ENCODE assay signal across 15 cellular contexts in the genomic region with DNA sequence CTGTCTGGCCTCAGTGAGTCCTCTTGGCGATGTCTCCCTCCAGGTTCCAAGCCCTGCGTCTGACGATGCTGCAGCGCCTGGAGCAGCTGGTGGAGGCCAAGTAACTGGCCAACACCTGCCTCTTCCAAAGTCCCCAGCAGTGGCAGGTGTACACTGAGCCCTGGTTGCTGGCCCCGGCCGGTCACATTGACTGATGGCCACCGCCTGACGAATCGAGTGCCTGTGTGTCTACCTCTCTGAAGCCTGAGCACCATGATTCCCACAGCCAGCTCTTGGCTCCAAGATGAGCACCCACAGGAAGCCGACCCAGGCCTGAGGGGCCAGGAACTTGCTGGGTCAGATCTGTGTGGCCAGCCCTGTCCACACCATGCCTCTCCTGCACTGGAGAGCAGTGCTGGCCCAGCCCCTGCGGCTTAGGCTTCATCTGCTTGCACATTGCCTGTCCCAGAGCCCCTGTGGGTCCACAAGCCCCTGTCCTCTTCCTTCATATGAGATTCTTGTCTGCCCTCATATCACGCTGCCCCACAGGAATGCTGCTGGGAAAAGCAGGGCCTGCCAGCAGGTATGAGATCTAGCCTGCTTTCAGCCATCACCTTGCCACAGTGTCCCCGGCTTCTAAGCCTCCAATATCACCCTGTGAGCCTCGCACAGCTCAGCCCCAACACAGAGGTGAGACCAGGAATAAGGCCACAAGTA. TPM values are rescaled to one million over a fixed set of nuclear protein-coding genes. Genes with fewer than 3 reads are reported as not detected.
DNase-seq lines count a peak whose midpoint lies in the region; ATAC-seq and TF ChIP-seq lines count a peak whose summit lies in the region.
"Had no signal": no experiment of that assay in that cellular context is flagged by ENCODE, and none has a peak within 500 bp of the region (broad histone marks: within the 10 kb centered on the region; RNA-seq: fewer than 3 reads in every experiment).

No MANE protein-coding gene starts in this region.

- H3K9me3 ChIP-seq in DND-41 (ENCODE audit: insufficient read depth, low read length, severe bottlenecking) (no peaks in the 10 kb centered on the region), colonic mucosa (no peaks in the 10 kb centered on the region)

- peaks cover 48% of the 10 kb centered on the region for H3K4me1 ChIP-seq in DND-41 (ENCODE audit: insufficient read depth, low read length)
- no peaks in the 10 kb centered on the region for H3K4me1 ChIP-seq in colonic mucosa

- H3K27ac ChIP-seq in DND-41 (ENCODE audit: low read length) (0 out of 2 replicates have a peak overlapping the region, but pooled peaks have one; percentile 32), layer of hippocampus (ENCODE audit: low read depth, low read length) (peak overlapping the region; percentile 44), colonic mucosa (no peak overlapping the region)

- H4K20me1 ChIP-seq in DND-41 (ENCODE audit: insufficient read depth, low read length), result no peaks in the 10 kb centered on the region

- CTCF ChIA-PET in WTC11 (lab: Charles Lee), result interaction anchor here (9.4 kb wide), 1 partner anchor 61 kb away, joined by 143 read pairs; no protein-coding TSS in a partner anchor

- H2AFZ ChIP-seq in DND-41 (ENCODE audit: low read depth, low read length), result no peak overlapping the region

- H3K4me1 Mint-ChIP-seq in WTC11, result peaks cover 51% of the 10 kb centered on the region
- H3K4me1 Mint-ChIP-seq in stimulated activated memory B cell treated with anti-CD40 and anti-IgM and Interleukin-4, amounts not matched to agents 10 μg/mL and 1 μg/mL and 100 μg/mL, for 72 hours, result no peaks in the 10 kb centered on the region

- H3K4me3 ChIP-seq in DND-41 (ENCODE audit: low read depth in 1 of 2, low read length in 2 of 2) (no peak overlapping the region), colonic mucosa (no peak overlapping the region)

- H3K4me3 Mint-ChIP-seq in WTC11, result no peak overlapping the region
- no peak overlapping the region for H3K4me3 Mint-ChIP-seq in stimulated activated memory B cell treated with anti-CD40 and anti-IgM and Interleukin-4, amounts not matched to agents 10 μg/mL and 1 μg/mL and 100 μg/mL, for 72 hours
- H3K4me3 Mint-ChIP-seq: activated naive CD4-positive, alpha-beta T cell treated with anti-CD3 and anti-CD28 coated beads for 36 hours; CD4-positive, alpha-beta memory T cell had no signal

- POLR2A ChIA-PET in WTC11 (lab: Charles Lee), result no interaction called here

- H3K27me3 ChIP-seq in DND-41 (ENCODE audit: insufficient read depth, low read length, poor library complexity), result no peaks in the 10 kb centered on the region
- no peaks in the 10 kb centered on the region for H3K27me3 ChIP-seq in layer of hippocampus (ENCODE audit: control insufficient read depth, insufficient read depth, low read length)
- no peaks in the 10 kb centered on the region for H3K27me3 ChIP-seq in colonic mucosa

- H3K9ac ChIP-seq in DND-41 (ENCODE audit: low read depth, low read length) (no peak overlapping the region), colonic mucosa (ENCODE audit: low read depth in 2 of 2, low read length in 2 of 2) (no peak overlapping the region)

- no peaks in the 10 kb centered on the region for H3K36me3 ChIP-seq in DND-41 (ENCODE audit: insufficient read depth, low read length)
- no peaks in the 10 kb centered on the region for H3K36me3 ChIP-seq in colonic mucosa

- intact Hi-C loops in colonic mucosa (cut with DNase I), result no loop called here

- no peaks in the 10 kb centered on the region for H3K79me2 ChIP-seq in DND-41 (ENCODE audit: insufficient read depth, low read length)

- peak overlapping the region; percentile 19; the same call in 1 of the 2 replicates for H3K27ac Mint-ChIP-seq in WTC11
- no peak overlapping the region for H3K27ac Mint-ChIP-seq in stimulated activated memory B cell treated with anti-CD40 and anti-IgM and Interleukin-4, amounts not matched to agents 10 μg/mL and 1 μg/mL and 100 μg/mL, for 72 hours
- H3K27ac Mint-ChIP-seq: activated naive CD4-positive, alpha-beta T cell treated with anti-CD3 and anti-CD28 coated beads for 36 hours had no signal

- ATAC-seq in DND-41 (ENCODE audit: insufficient read depth, low read depth) (no peak), WTC11 (no peak), GM21576 (IDR thresholded peaks at IDR 0.05; ENCODE audit: unreplicated experiment) (no peak)
- no peak for ATAC-seq in stimulated activated memory B cell treated with anti-CD40 and anti-IgM and Interleukin-4, amounts not matched to agents 10 μg/mL and 1 μg/mL and 100 μg/mL, for 72 hours

- peaks cover 13% of the 10 kb centered on the region for H3K36me3 Mint-ChIP-seq in WTC11
- peaks cover 5% of the 10 kb centered on the region for H3K36me3 Mint-ChIP-seq in stimulated activated memory B cell treated with anti-CD40 and anti-IgM and Interleukin-4, amounts not matched to agents 10 μg/mL and 1 μg/mL and 100 μg/mL, for 72 hours
- H3K36me3 Mint-ChIP-seq: CD4-positive, alpha-beta memory T cell had no signal

- no peak for TF ChIP-seq CTCF in DND-41 (IDR thresholded peaks at IDR 0.05; ENCODE audit: borderline replicate concordance, extremely low read depth, low read length, poor library complexity, severe bottlenecking)
- no peak for TF ChIP-seq CTCF in WTC11 (IDR thresholded peaks at IDR 0.05)
- no peak for TF ChIP-seq CTCF in colonic mucosa (IDR thresholded peaks at IDR 0.05)

- H3K4me2 ChIP-seq in DND-41 (ENCODE audit: insufficient read depth, low read length), result no peak overlapping the region

- no peaks in the 10 kb centered on the region; the same call in 1 of the 2 replicates for H3K27me3 Mint-ChIP-seq in WTC11 (ENCODE audit: low read depth)
- peaks cover 44% of the 10 kb centered on the region for H3K27me3 Mint-ChIP-seq in stimulated activated memory B cell treated with anti-CD40 and anti-IgM and Interleukin-4, amounts not matched to agents 10 μg/mL and 1 μg/mL and 100 μg/mL, for 72 hours

- DNase-seq in DND-41, result no peak
- DNase-seq in WTC11 (ENCODE audit: low spot score), result no peak
- DNase-seq in stimulated activated CD8-positive, alpha-beta memory T cell treated with anti-CD3 and anti-CD28 coated beads, Interleukin-4, amount 100 ng/mL, for 48 hours, result peak; percentile 11
- DNase-seq in colonic mucosa, result no peak
- no peak for DNase-seq in NCI-H2171 treated with DMSO at 0.1 percent for 48 hours (lab: John Stamatoyannopoulos, UW)
- DNase-seq: activated CD4-positive, alpha-beta T cell treated with anti-CD3 and anti-CD28 coated beads, Interleukin-2, amount 50 U/mL, for 1 hour; activated naive CD4-positive, alpha-beta T cell treated with anti-CD3 and anti-CD28 coated beads for 36 hours; CD4-positive, alpha-beta memory T cell; Karpas-422; NCI-H2029; occipital lobe; stimulated activated naive CD4-positive, alpha-beta T cell treated with Interleukin-2 at 50 U/mL for 16 hours had no signal

- no peaks in the 10 kb centered on the region for H3K9me3 Mint-ChIP-seq in WTC11
- no peaks in the 10 kb centered on the region for H3K9me3 Mint-ChIP-seq in stimulated activated memory B cell treated with anti-CD40 and anti-IgM and Interleukin-4, amounts not matched to agents 10 μg/mL and 1 μg/mL and 100 μg/mL, for 72 hours
- H3K9me3 Mint-ChIP-seq: activated naive CD4-positive, alpha-beta T cell treated with anti-CD3 and anti-CD28 coated beads for 36 hours; CD4-positive, alpha-beta memory T cell had no signal

TF ChIP-seq in WTC11, 78 proteins besides CTCF, POLR2A, EP300 and RAD21 (continues in another document):
- TF ChIP-seq RORB (CRISPR knock-in tag; IDR thresholded peaks at IDR 0.05) (no peak), TEAD1 (CRISPR knock-in tag; IDR thresholded peaks at IDR 0.05) (no peak), TEAD4 (CRISPR knock-in tag; IDR thresholded peaks at IDR 0.05) (no peak), ZNF416 (CRISPR knock-in tag; IDR thresholded peaks at IDR 0.05) (no peak), FOXP1 (CRISPR knock-in tag; IDR thresholded peaks at IDR 0.05; ENCODE audit: borderline replicate concordance) (no peak), ETV6 (CRISPR knock-in tag; IDR thresholded peaks at IDR 0.05) (no peak), NR1H2 (CRISPR knock-in tag; IDR thresholded peaks at IDR 0.05) (no peak), PRRX2 (CRISPR knock-in tag; IDR thresholded peaks at IDR 0.05) (no peak), ZNF138 (CRISPR knock-in tag; conservative IDR thresholded peaks at IDR 0.05) (no peak), GABPB1 (CRISPR knock-in tag; IDR thresholded peaks at IDR 0.05) (no peak)
- TF ChIP-seq, protein P1, sequence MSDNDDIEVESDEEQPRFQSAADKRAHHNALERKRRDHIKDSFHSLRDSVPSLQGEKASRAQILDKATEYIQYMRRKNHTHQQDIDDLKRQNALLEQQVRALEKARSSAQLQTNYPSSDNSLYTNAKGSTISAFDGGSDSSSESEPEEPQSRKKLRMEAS (CRISPR knock-in tag; IDR thresholded peaks at IDR 0.05), result no peak
- TF ChIP-seq, protein P2, sequence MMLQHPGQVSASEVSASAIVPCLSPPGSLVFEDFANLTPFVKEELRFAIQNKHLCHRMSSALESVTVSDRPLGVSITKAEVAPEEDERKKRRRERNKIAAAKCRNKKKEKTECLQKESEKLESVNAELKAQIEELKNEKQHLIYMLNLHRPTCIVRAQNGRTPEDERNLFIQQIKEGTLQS (CRISPR knock-in tag; conservative IDR thresholded peaks at IDR 0.05), result no peak
- TF ChIP-seq, protein P3, sequence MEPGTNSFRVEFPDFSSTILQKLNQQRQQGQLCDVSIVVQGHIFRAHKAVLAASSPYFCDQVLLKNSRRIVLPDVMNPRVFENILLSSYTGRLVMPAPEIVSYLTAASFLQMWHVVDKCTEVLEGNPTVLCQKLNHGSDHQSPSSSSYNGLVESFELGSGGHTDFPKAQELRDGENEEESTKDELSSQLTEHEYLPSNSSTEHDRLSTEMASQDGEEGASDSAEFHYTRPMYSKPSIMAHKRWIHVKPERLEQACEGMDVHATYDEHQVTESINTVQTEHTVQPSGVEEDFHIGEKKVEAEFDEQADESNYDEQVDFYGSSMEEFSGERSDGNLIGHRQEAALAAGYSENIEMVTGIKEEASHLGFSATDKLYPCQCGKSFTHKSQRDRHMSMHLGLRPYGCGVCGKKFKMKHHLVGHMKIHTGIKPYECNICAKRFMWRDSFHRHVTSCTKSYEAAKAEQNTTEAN (CRISPR knock-in tag; IDR thresholded peaks at IDR 0.05), result no peak

RNA-seq across cellular contexts. Expression of a gene that starts 7.3 kb away (rescaled TPM):
- total RNA-seq in WTC11 (2021), result 31.0 to 36.8 TPM (median 35.9 TPM) in 3 replicates
- 10 to 100 TPM; 16.5 to 17.3 TPM for total RNA-seq in colonic mucosa

RNA-seq across cellular contexts. Expression of a gene that starts 14.8 kb away (rescaled TPM):
- total RNA-seq in WTC11 (2021) (1.6 to 2.1 TPM (median 1.6 TPM) in 3 replicates), colonic mucosa (10 to 100 TPM; 11.1 to 20.2 TPM)
- total RNA-seq: CD4-positive, alpha-beta memory T cell had no signal

RNA-seq across cellular contexts. Expression of a gene that starts 33.8 kb away (rescaled TPM):
- total RNA-seq in WTC11 (2021) (15.7 to 16.7 TPM (median 16.2 TPM) in 3 replicates), colonic mucosa (10 to 100 TPM; 13.1 to 19.9 TPM)
